ENCODE assay signal across 18 cellular contexts in genomic region chr2:6963727-6964126, GRCh38. TPM values are rescaled to one million over a fixed set of nuclear protein-coding genes. Genes with fewer than 3 reads are reported as not detected.
DNase-seq lines count a peak whose midpoint lies in the region; ATAC-seq and TF ChIP-seq lines count a peak whose summit lies in the region.
"Had no signal": no experiment of that assay in that cellular context is flagged by ENCODE, and none has a peak within 500 bp of the region (broad histone marks: within the 10 kb centered on the region; RNA-seq: fewer than 3 reads in every experiment).

No MANE protein-coding gene starts in this region.

- POLR2A ChIA-PET in CD8-positive, alpha-beta T cell (lab: Charles Lee): no interaction called here

- intact Hi-C loops in CD8-positive, alpha-beta T cell (cut with DNase I, micrococcal nuclease): no loop called here
- intact Hi-C loops in spleen (cut with DNase I; ENCODE audit: low total_unique reads): no loop called here

- no peak overlapping the region for H3K4me3 Mint-ChIP-seq in CD8-positive, alpha-beta T cell
- no peak overlapping the region for H3K4me3 Mint-ChIP-seq in central memory CD8-positive, alpha-beta T cell

- no peaks in the 10 kb centered on the region for H3K9me3 ChIP-seq in CD8-positive, alpha-beta T cell (ENCODE audit: low read length)
- H3K9me3 ChIP-seq in spleen: no peaks in the 10 kb centered on the region

- TF ChIP-seq CTCF in CD8-positive, alpha-beta T cell (IDR thresholded peaks at IDR 0.05): no peak
- TF ChIP-seq CTCF in spleen (IDR thresholded peaks at IDR 0.05 in 8 of 11, conservative IDR thresholded peaks at IDR 0.05 in 3 of 11): no peak
- no peak for TF ChIP-seq CTCF in foreskin fibroblast (IDR thresholded peaks at IDR 0.05; ENCODE audit: low read depth, low read length)

- H3K4me1 ChIP-seq in CD8-positive, alpha-beta T cell (ENCODE audit: insufficient read depth, low read length): peaks cover 11% of the 10 kb centered on the region
- H3K4me1 ChIP-seq in spleen: peaks cover 15 to 68% (median 30%) of the 10 kb centered on the region in 6 donors

- H3K36me3 Mint-ChIP-seq in CD8-positive, alpha-beta T cell: peaks cover 38% of the 10 kb centered on the region
- H3K36me3 Mint-ChIP-seq in central memory CD8-positive, alpha-beta T cell (ENCODE audit: insufficient read depth): no peaks in the 10 kb centered on the region

- peaks cover 44% of the 10 kb centered on the region for H3K4me1 Mint-ChIP-seq in CD8-positive, alpha-beta T cell (ENCODE audit: low read depth)
- H3K4me1 Mint-ChIP-seq in central memory CD8-positive, alpha-beta T cell: peaks cover 62% of the 10 kb centered on the region

- no peak overlapping the region for H3K27ac ChIP-seq in CD8-positive, alpha-beta T cell (ENCODE audit: low read depth, low read length)
- H3K27ac ChIP-seq in spleen: peak overlapping the region in 6 of 8 donors; percentile 1 to 64 (median 40)
- H3K27ac ChIP-seq: HL-60 had no signal

- H3K9me3 Mint-ChIP-seq in CD8-positive, alpha-beta T cell: no peaks in the 10 kb centered on the region
- no peaks in the 10 kb centered on the region for H3K9me3 Mint-ChIP-seq in central memory CD8-positive, alpha-beta T cell

- CTCF ChIA-PET in CD8-positive, alpha-beta T cell (lab: Charles Lee): no interaction called here

- TF ChIP-seq POLR2A in spleen (IDR thresholded peaks at IDR 0.05): no peak

- H3K27me3 ChIP-seq in CD8-positive, alpha-beta T cell (ENCODE audit: insufficient read depth, low read length): no peaks in the 10 kb centered on the region
- H3K27me3 ChIP-seq in spleen (replicated peaks in 1 of 7): no peaks in the 10 kb centered on the region

- H3K27ac Mint-ChIP-seq in CD8-positive, alpha-beta T cell: peak overlapping the region; percentile 38
- peak overlapping the region; percentile 9 for H3K27ac Mint-ChIP-seq in central memory CD8-positive, alpha-beta T cell (ENCODE audit: low read depth)

- no peak overlapping the region for H3K4me3 ChIP-seq in CD8-positive, alpha-beta T cell (ENCODE audit: low read depth, low read length)
- no peak overlapping the region for H3K4me3 ChIP-seq in spleen
- no peak overlapping the region for H3K4me3 ChIP-seq in foreskin fibroblast (ENCODE audit: low read depth in 1 of 2, low read length in 2 of 2)
- H3K4me3 ChIP-seq: GM12878 had no signal

- ATAC-seq in CD8-positive, alpha-beta T cell: no peak
- no peak for ATAC-seq in central memory CD8-positive, alpha-beta T cell (replicated peaks; ENCODE audit: extremely low read depth, poor library complexity, severe bottlenecking)
- ATAC-seq: GM12878 had no signal

- no peaks in the 10 kb centered on the region for H3K36me3 ChIP-seq in CD8-positive, alpha-beta T cell (ENCODE audit: insufficient read depth, low read length)
- peaks cover 0 to 19% (median 0%) of the 10 kb centered on the region in 6 donors for H3K36me3 ChIP-seq in spleen

- WGBS in spleen, 5 donors: 73 to 85% (median 78%) methylated on average over 6 of the region's 6 CpGs

- no peaks in the 10 kb centered on the region for H3K27me3 Mint-ChIP-seq in CD8-positive, alpha-beta T cell (ENCODE audit: low read depth)
- no peaks in the 10 kb centered on the region for H3K27me3 Mint-ChIP-seq in central memory CD8-positive, alpha-beta T cell

- peak; percentile 28 for DNase-seq in activated CD8-positive, alpha-beta memory T cell treated with anti-CD3 and anti-CD28 coated beads, Interleukin-2, amount 50 U/mL, for 48 hours
- DNase-seq in activated CD8-positive, alpha-beta memory T cell treated with anti-CD3 and anti-CD28 coated beads for 24 hours: no peak
- DNase-seq in CD8-positive, alpha-beta T cell: no peak
- no peak for DNase-seq in central memory CD8-positive, alpha-beta T cell (ENCODE audit: low spot score in 2 of 2)
- no peak for DNase-seq in spleen
- no peak for DNase-seq in HuH-7 (ENCODE audit: low spot score)
- no peak for DNase-seq in foreskin fibroblast
- DNase-seq: Karpas-422, NCI-H1092, NCI-H1417 treated with DMSO at 0.1 percent for 48 hours, NCI-H1694 treated with DMSO at 0.1 percent for 48 hours, NCI-H2081, NCI-H2227 treated with DMSO at 0.1 percent for 48 hours, NCI-H526 treated with DMSO at 0.1 percent for 48 hours, Right ventricle myocardium superior, RPMI8226 had no signal

RNA-seq across cellular contexts. Expression of gene RNF144A, which starts 46.5 kb away (rescaled TPM):
- 10 to 100 TPM; 25.8 to 28.8 TPM for total RNA-seq in CD8-positive, alpha-beta T cell
- 10 to 100 TPM; 42.5 to 86.6 (median 67.1) TPM for total RNA-seq in spleen
- polyA plus RNA-seq in spleen: 10 to 100 TPM in 1 of 3 donors, 1 to 10 TPM in 2; 3.8 to 12.5 (median 5.2) TPM
